ENCODE assay signal across 14 cellular contexts in genomic region chr16:72240949-72241348, GRCh38.
DNase-seq lines count a peak whose midpoint lies in the region; ATAC-seq lines count a peak whose summit lies in the region.
"Had no signal": no experiment of that assay in that cellular context is flagged by ENCODE, and none has a peak within 500 bp of the region (broad histone marks: within the 10 kb centered on the region; RNA-seq: fewer than 3 reads in every experiment).

No MANE protein-coding gene starts in this region.

- peak; percentile 41 for DNase-seq in COR-L47 (lab: John Stamatoyannopoulos, UW)
- peak; percentile 82 for DNase-seq in DMS53 (lab: John Stamatoyannopoulos, UW)
- peak; percentile 34 for DNase-seq in NCI-H2029 treated with DMSO at 0.1 percent for 48 hours (lab: John Stamatoyannopoulos, UW)
- DNase-seq in NCI-H69 (lab: John Stamatoyannopoulos, UW) = peak; percentile 45
- DNase-seq in NCI-H226 = no peak
- DNase-seq in putamen (ENCODE audit: low spot score) = no peak
- DNase-seq in NCI-H1694 (lab: John Stamatoyannopoulos, UW) = no peak
- DNase-seq: CD4-positive, alpha-beta T cell; HCEC 1CT; NCI-H774; Peyer's patch; SW 1271 had no signal

- ATAC-seq in HG03175 (IDR thresholded peaks at IDR 0.05; ENCODE audit: unreplicated experiment) = no peak
- ATAC-seq: GM12878 had no signal

Comparison
In these comparisons a context has a peak if more than half of its experiments do, and no peak if none do; other contexts are left out.
1. DNase-seq: peak in COR-L47 (single experiment), DMS53 (single experiment), NCI-H2029 treated with DMSO at 0.1 percent for 48 hours (single experiment) and NCI-H69 (single experiment); none in NCI-H226 (single experiment), putamen (single experiment) and NCI-H1694 (single experiment).